1 cellular context compared by ENCODE assay signal in the genomic region with DNA sequence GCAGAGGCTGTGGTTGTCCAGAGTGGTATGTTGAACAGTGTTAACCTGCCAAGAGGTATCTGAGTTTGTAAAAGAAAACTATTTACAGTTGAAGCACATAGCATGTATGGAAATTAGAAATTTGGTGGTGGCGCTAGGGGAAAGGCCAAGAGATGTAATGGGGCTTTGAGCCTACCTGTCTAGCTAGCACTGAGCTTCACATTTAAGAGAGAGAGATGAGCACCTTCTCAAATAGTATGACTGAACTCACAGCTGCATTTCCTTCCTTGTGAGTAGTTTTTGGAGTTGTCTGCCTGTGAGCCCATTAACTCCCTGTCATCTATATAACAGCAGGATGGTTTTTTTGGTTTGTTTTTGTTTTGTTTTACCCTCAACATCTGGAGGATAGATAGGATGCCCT.
TF ChIP-seq lines count a peak whose summit lies in the region.

No MANE protein-coding gene starts in this region.

TF ChIP-seq in GM12878, 131 proteins besides CTCF, POLR2A, EP300 and RAD21:
- no peak for TF ChIP-seq SPI1 (IDR thresholded peaks at IDR 0.05; ENCODE audit: borderline replicate concordance, insufficient read depth, low read depth, low read length)
- TF ChIP-seq FOS (IDR thresholded peaks at IDR 0.05; ENCODE audit: borderline replicate concordance, extremely low read depth, insufficient read length) = no peak
- TF ChIP-seq, protein P1, sequence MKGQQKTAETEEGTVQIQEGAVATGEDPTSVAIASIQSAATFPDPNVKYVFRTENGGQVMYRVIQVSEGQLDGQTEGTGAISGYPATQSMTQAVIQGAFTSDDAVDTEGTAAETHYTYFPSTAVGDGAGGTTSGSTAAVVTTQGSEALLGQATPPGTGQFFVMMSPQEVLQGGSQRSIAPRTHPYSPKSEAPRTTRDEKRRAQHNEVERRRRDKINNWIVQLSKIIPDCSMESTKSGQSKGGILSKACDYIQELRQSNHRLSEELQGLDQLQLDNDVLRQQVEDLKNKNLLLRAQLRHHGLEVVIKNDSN (IDR thresholded peaks at IDR 0.05; ENCODE audit: borderline replicate concordance, extremely low read length, insufficient read depth, low read depth, low read length) = no peak
- no peak for TF ChIP-seq YY1 (IDR thresholded peaks at IDR 0.05; ENCODE audit: low read depth, low read length)
- TF ChIP-seq, protein P2, sequence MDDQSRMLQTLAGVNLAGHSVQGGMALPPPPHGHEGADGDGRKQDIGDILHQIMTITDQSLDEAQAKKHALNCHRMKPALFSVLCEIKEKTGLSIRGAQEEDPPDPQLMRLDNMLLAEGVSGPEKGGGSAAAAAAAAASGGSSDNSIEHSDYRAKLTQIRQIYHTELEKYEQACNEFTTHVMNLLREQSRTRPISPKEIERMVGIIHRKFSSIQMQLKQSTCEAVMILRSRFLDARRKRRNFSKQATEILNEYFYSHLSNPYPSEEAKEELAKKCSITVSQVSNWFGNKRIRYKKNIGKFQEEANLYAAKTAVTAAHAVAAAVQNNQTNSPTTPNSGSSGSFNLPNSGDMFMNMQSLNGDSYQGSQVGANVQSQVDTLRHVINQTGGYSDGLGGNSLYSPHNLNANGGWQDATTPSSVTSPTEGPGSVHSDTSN (IDR thresholded peaks at IDR 0.05; ENCODE audit: insufficient replicate concordance, low read depth, low read length) = no peak
- TF ChIP-seq STAT1 (conservative IDR thresholded peaks at IDR 0.05) = no peak
- no peak for TF ChIP-seq ASH2L (IDR thresholded peaks at IDR 0.05; ENCODE audit: borderline replicate concordance, low read depth)
- TF ChIP-seq, protein P3, sequence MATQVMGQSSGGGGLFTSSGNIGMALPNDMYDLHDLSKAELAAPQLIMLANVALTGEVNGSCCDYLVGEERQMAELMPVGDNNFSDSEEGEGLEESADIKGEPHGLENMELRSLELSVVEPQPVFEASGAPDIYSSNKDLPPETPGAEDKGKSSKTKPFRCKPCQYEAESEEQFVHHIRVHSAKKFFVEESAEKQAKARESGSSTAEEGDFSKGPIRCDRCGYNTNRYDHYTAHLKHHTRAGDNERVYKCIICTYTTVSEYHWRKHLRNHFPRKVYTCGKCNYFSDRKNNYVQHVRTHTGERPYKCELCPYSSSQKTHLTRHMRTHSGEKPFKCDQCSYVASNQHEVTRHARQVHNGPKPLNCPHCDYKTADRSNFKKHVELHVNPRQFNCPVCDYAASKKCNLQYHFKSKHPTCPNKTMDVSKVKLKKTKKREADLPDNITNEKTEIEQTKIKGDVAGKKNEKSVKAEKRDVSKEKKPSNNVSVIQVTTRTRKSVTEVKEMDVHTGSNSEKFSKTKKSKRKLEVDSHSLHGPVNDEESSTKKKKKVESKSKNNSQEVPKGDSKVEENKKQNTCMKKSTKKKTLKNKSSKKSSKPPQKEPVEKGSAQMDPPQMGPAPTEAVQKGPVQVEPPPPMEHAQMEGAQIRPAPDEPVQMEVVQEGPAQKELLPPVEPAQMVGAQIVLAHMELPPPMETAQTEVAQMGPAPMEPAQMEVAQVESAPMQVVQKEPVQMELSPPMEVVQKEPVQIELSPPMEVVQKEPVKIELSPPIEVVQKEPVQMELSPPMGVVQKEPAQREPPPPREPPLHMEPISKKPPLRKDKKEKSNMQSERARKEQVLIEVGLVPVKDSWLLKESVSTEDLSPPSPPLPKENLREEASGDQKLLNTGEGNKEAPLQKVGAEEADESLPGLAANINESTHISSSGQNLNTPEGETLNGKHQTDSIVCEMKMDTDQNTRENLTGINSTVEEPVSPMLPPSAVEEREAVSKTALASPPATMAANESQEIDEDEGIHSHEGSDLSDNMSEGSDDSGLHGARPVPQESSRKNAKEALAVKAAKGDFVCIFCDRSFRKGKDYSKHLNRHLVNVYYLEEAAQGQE (IDR thresholded peaks at IDR 0.05; ENCODE audit: low read depth, low read length) = no peak
- TF ChIP-seq, protein P4, sequence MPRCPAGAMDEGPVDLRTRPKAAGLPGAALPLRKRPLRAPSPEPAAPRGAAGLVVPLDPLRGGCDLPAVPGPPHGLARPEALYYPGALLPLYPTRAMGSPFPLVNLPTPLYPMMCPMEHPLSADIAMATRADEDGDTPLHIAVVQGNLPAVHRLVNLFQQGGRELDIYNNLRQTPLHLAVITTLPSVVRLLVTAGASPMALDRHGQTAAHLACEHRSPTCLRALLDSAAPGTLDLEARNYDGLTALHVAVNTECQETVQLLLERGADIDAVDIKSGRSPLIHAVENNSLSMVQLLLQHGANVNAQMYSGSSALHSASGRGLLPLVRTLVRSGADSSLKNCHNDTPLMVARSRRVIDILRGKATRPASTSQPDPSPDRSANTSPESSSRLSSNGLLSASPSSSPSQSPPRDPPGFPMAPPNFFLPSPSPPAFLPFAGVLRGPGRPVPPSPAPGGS (IDR thresholded peaks at IDR 0.05; ENCODE audit: borderline replicate concordance, insufficient read depth, low read depth, low read length, poor library complexity, severe bottlenecking) = no peak
- TF ChIP-seq, protein P5, sequence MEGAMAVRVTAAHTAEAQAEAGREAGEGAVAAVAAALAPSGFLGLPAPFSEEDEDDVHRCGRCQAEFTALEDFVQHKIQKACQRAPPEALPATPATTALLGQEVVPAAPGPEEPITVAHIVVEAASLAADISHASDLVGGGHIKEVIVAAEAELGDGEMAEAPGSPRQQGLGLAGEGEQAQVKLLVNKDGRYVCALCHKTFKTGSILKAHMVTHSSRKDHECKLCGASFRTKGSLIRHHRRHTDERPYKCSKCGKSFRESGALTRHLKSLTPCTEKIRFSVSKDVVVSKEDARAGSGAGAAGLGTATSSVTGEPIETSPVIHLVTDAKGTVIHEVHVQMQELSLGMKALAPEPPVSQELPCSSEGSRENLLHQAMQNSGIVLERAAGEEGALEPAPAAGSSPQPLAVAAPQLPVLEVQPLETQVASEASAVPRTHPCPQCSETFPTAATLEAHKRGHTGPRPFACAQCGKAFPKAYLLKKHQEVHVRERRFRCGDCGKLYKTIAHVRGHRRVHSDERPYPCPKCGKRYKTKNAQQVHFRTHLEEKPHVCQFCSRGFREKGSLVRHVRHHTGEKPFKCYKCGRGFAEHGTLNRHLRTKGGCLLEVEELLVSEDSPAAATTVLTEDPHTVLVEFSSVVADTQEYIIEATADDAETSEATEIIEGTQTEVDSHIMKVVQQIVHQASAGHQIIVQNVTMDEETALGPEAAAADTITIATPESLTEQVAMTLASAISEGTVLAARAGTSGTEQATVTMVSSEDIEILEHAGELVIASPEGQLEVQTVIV (IDR thresholded peaks at IDR 0.05; ENCODE audit: borderline replicate concordance, partially characterized antibody) = no peak
- TF ChIP-seq RCOR1 (conservative IDR thresholded peaks at IDR 0.05; ENCODE audit: low read depth, low read length) = 0 out of 2 replicates have a peak, but pooled peaks have one; percentile 9
- TF ChIP-seq, protein P6, sequence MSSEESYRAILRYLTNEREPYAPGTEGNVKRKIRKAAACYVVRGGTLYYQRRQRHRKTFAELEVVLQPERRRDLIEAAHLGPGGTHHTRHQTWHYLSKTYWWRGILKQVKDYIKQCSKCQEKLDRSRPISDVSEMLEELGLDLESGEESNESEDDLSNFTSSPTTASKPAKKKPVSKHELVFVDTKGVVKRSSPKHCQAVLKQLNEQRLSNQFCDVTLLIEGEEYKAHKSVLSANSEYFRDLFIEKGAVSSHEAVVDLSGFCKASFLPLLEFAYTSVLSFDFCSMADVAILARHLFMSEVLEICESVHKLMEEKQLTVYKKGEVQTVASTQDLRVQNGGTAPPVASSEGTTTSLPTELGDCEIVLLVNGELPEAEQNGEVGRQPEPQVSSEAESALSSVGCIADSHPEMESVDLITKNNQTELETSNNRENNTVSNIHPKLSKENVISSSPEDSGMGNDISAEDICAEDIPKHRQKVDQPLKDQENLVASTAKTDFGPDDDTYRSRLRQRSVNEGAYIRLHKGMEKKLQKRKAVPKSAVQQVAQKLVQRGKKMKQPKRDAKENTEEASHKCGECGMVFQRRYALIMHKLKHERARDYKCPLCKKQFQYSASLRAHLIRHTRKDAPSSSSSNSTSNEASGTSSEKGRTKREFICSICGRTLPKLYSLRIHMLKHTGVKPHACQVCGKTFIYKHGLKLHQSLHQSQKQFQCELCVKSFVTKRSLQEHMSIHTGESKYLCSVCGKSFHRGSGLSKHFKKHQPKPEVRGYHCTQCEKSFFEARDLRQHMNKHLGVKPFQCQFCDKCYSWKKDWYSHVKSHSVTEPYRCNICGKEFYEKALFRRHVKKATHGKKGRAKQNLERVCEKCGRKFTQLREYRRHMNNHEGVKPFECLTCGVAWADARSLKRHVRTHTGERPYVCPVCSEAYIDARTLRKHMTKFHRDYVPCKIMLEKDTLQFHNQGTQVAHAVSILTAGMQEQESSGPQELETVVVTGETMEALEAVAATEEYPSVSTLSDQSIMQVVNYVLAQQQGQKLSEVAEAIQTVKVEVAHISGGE (CRISPR knock-in tag; IDR thresholded peaks at IDR 0.05) = no peak
- TF ChIP-seq PAX5 (IDR thresholded peaks at IDR 0.05; ENCODE audit: borderline replicate concordance, low read depth, low read length) = no peak
- peak; percentile 36 for TF ChIP-seq KLF5 (IDR thresholded peaks at IDR 0.05; ENCODE audit: partially characterized antibody)
